Comparison of ENCODE assay signal across 18 cellular contexts in genomic region chr10:30869566-30869965, GRCh38.
A peak's percentile ranks its signal among the peaks of the same experiment; 100 is the strongest.
DNase-seq lines count a peak whose midpoint lies in the region; ATAC-seq, FAIRE-seq and TF ChIP-seq lines count a peak whose summit lies in the region.
"Had no signal": no experiment of that assay in that cellular context is flagged by ENCODE, and none has a peak within 500 bp of the region (broad histone marks: within the 10 kb centered on the region; RNA-seq: fewer than 3 reads in every experiment).

No MANE protein-coding gene starts in this region.

- H3K4me1 ChIP-seq in tibial nerve (peaks cover 0 to 7% (median 0%) of the 10 kb centered on the region in 4 donors), heart right ventricle (peaks cover 0 to 17% (median 0%) of the 10 kb centered on the region in 9 donors)
- H3K4me1 ChIP-seq: Caco-2 had no signal

- TF ChIP-seq EP300 in tibial nerve (IDR thresholded peaks at IDR 0.05) = no peak

- no peak for ATAC-seq in heart right ventricle
- ATAC-seq: CD8-positive, alpha-beta T cell; GM23338; HCT116 had no signal

- H3K27ac ChIP-seq in tibial nerve (no peak overlapping the region), heart right ventricle (no peak overlapping the region)

- peak; percentile 62 for FAIRE-seq in GM12892 (lab: Jason Lieb, UNC)
- FAIRE-seq: G401.6, GM19239 had no signal

- H3K36me3 ChIP-seq in tibial nerve = peaks cover 0 to 5% (median 0%) of the 10 kb centered on the region in 3 donors
- peaks cover 0 to 14% (median 0%) of the 10 kb centered on the region in 9 donors for H3K36me3 ChIP-seq in heart right ventricle

- H3K9me3 ChIP-seq in tibial nerve (no peaks in the 10 kb centered on the region), heart right ventricle (no peaks in the 10 kb centered on the region)
- H3K9me3 ChIP-seq: Caco-2 had no signal

- TF ChIP-seq POLR2A in GM12892 (IDR thresholded peaks at IDR 0.05; ENCODE audit: low read depth, low read length) = no peak
- no peak for TF ChIP-seq POLR2A in tibial nerve (IDR thresholded peaks at IDR 0.05)

- intact Hi-C loops in heart right ventricle (cut with DNase I) = no loop called here

- TF ChIP-seq CTCF in tibial nerve (IDR thresholded peaks at IDR 0.05) (no peak), heart right ventricle (IDR thresholded peaks at IDR 0.05) (no peak)

- DNase-seq in GM12892 (ENCODE audit: insufficient read length) (no peak), fibroblast of gingiva (ENCODE audit: low read depth) (peak; percentile 91), iris pigment epithelial cell (ENCODE audit: low read depth) (peak; percentile 33), tibial nerve (ENCODE audit: low spot score in 2 of 2) (no peak), epidermal melanocyte (ENCODE audit: insufficient read length, low spot score) (no peak), heart right ventricle (no peak)
- DNase-seq: 8988T; C1 segment of cervical spinal cord; Caco-2; CD4-positive, CD25-positive, alpha-beta regulatory T cell; CD8-positive, alpha-beta T cell; DMS153; DND-41; H9 had no signal

- H3K27me3 ChIP-seq in tibial nerve (no peaks in the 10 kb centered on the region), heart right ventricle (no peaks in the 10 kb centered on the region)

- no peak overlapping the region for H3K4me3 ChIP-seq in tibial nerve
- no peak overlapping the region for H3K4me3 ChIP-seq in heart right ventricle
- H3K4me3 ChIP-seq: GM23338 had no signal

Comparison
In these comparisons a context has a peak if more than half of its experiments do, and no peak if none do; other contexts are left out.
1. DNase-seq: peak in fibroblast of gingiva (single experiment) and iris pigment epithelial cell (single experiment); none in GM12892 (single experiment), tibial nerve (0 of 2), epidermal melanocyte (single experiment) and heart right ventricle (0 of 2).